In genomic region chr7:3696113-3696512, GRCh38 we compare ENCODE assay signal across 22 cellular contexts.
DNase-seq lines count a peak whose midpoint lies in the region; ATAC-seq, FAIRE-seq and TF ChIP-seq lines count a peak whose summit lies in the region.
"Had no signal": no experiment of that assay in that cellular context is flagged by ENCODE, and none has a peak within 500 bp of the region (broad histone marks: within the 10 kb centered on the region; RNA-seq: fewer than 3 reads in every experiment).

No MANE protein-coding gene starts in this region.

- H4K8ac ChIP-seq in H1 (ENCODE audit: extremely low read depth, insufficient read depth, low read length) = no peak overlapping the region

- no peak overlapping the region for H2BK12ac ChIP-seq in H1 (ENCODE audit: low read depth, low read length)

- H2AFZ ChIP-seq in HepG2 (ENCODE audit: low read length) (no peak overlapping the region), H1 (ENCODE audit: low read length) (no peak overlapping the region)
- H2AFZ ChIP-seq: GM23248 had no signal

- H3K4me3 Mint-ChIP-seq in activated T-helper 2 cell treated with anti-CD3 and anti-CD28 coated beads, Interferon-gamma antibody, Interleukin-2, Interleukin-4, amounts not matched to agents 10 μg/mL and 5 μg/mL and 100 μg/mL, durations not matched to agents 14 hours and 24 hours and 36 hours (ENCODE audit: low read depth) = no peak overlapping the region
- H3K4me3 Mint-ChIP-seq: CD14-positive monocyte; CD4-positive, alpha-beta T cell; CD8-positive, alpha-beta memory T cell; H9 had no signal

- FAIRE-seq in HepG2 (lab: Jason Lieb, UNC) (no peak), H1 (lab: Jason Lieb, UNC) (no peak)
- FAIRE-seq: D721Med, GM19239 had no signal

- TF ChIP-seq EP300 in HepG2 (IDR thresholded peaks at IDR 0.05; ENCODE audit: low read depth in 2 of 2, low read length in 2 of 2) (no peak), HepG2 (CRISPR knock-in tag; IDR thresholded peaks at IDR 0.05; ENCODE audit: borderline replicate concordance) (no peak), H1 (IDR thresholded peaks at IDR 0.05; ENCODE audit: borderline replicate concordance in 1 of 2, low read depth in 2 of 2, low read length in 2 of 2) (no peak)

- no peak overlapping the region for H4K5ac ChIP-seq in H1 (ENCODE audit: insufficient read length, low read depth, low read length)

- BruUV-seq in HepG2 (replicated peaks; lab: Mats Ljungman, UMichigan) (no TSS peak), A673 (replicated peaks; lab: Mats Ljungman, UMichigan) (no TSS peak)

- TF ChIP-seq CTCF in HepG2 (CRISPR knock-in tag; IDR thresholded peaks at IDR 0.05) (no peak), right lobe of liver (IDR thresholded peaks at IDR 0.05) (no peak), LNCaP clone FGC (IDR thresholded peaks at IDR 0.05; ENCODE audit: control insufficient read depth, extremely low read depth, insufficient read depth) (no peak), H1 (IDR thresholded peaks at IDR 0.05; ENCODE audit: control extremely low read depth in 1 of 3, insufficient read depth in 1 of 3, low read depth in 1 of 3, low read length in 3 of 3) (no peak), A673 (conservative IDR thresholded peaks at IDR 0.05; ENCODE audit: low read depth, low read length) (no peak)

- intact Hi-C loops in HepG2 (cut with micrococcal nuclease; ENCODE audit: unreplicated experiment) = no loop called here
- intact Hi-C loops in right lobe of liver (cut with DNase I) = no loop called here
- intact Hi-C loops in activated T-helper 2 cell treated with anti-CD3 and anti-CD28 coated beads, Interferon-gamma antibody, Interleukin-2, Interleukin-4, amounts not matched to agents 10 μg/mL and 5 μg/mL and 100 μg/mL, durations not matched to agents 14 hours and 24 hours and 36 hours (cut with micrococcal nuclease) = no loop called here
- intact Hi-C loops in A673 (cut with micrococcal nuclease; ENCODE audit: unreplicated experiment) = loop anchor here (5.0 kb wide), 1 partner anchor 201 kb away; no protein-coding TSS in a partner anchor

- H3K79me1 ChIP-seq in H1 (ENCODE audit: low read depth, low read length) = no peaks in the 10 kb centered on the region

- no peak overlapping the region for H4K91ac ChIP-seq in H1 (replicated peaks; ENCODE audit: insufficient read length, low read length)

- no peak overlapping the region for H3K18ac ChIP-seq in H1 (ENCODE audit: extremely low read depth, low read length)

- H3K56ac ChIP-seq in H1 (replicated peaks; ENCODE audit: insufficient read length, low read depth, low read length) = no peak overlapping the region

- H3K27ac ChIP-seq in HepG2 (ENCODE audit: extremely low read length, insufficient read depth, low read length) = no peak overlapping the region
- no peak overlapping the region for H3K27ac ChIP-seq in right lobe of liver
- no peak overlapping the region for H3K27ac ChIP-seq in H1 (ENCODE audit: low read depth, low read length)
- no peak overlapping the region for H3K27ac ChIP-seq in A673 (ENCODE audit: low read depth, low read length, poor library complexity, severe bottlenecking)
- H3K27ac ChIP-seq: BLaER1 treated with 17β-estradiol and CSF1 and Interleukin-3, amounts not matched to agents 10 nM and 100 nM; GM23248 had no signal

- no peaks in the 10 kb centered on the region for H3K79me2 ChIP-seq in HepG2 (ENCODE audit: insufficient read depth, low read length)
- H3K79me2 ChIP-seq in H1 (ENCODE audit: control insufficient read depth in 1 of 2, insufficient read depth in 2 of 2, low read length in 2 of 2) = no peaks in the 10 kb centered on the region

- H3K27me3 Mint-ChIP-seq in activated T-helper 2 cell treated with anti-CD3 and anti-CD28 coated beads, Interferon-gamma antibody, Interleukin-2, Interleukin-4, amounts not matched to agents 10 μg/mL and 5 μg/mL and 100 μg/mL, durations not matched to agents 14 hours and 24 hours and 36 hours (ENCODE audit: low read depth) = peaks cover 3% of the 10 kb centered on the region
- H3K27me3 Mint-ChIP-seq: CD4-positive, alpha-beta T cell had no signal

- H2BK15ac ChIP-seq in H1 (ENCODE audit: low read length) = no peak overlapping the region

- H2AK5ac ChIP-seq in H1 (ENCODE audit: low read depth, low read length) = peak overlapping the region; percentile 66; the same call in 1 of the 2 replicates

- H3K36me3 ChIP-seq in HepG2 (replicated peaks in 1 of 2; ENCODE audit: control insufficient read depth in 1 of 2, insufficient read depth in 2 of 2, low read length in 2 of 2) (no peaks in the 10 kb centered on the region), right lobe of liver (no peaks in the 10 kb centered on the region), H1 (ENCODE audit: control insufficient read depth in 2 of 4, insufficient read depth in 4 of 4, low read length in 3 of 4) (no peaks in the 10 kb centered on the region), A673 (ENCODE audit: insufficient read depth, low read length, poor library complexity, severe bottlenecking) (no peaks in the 10 kb centered on the region)
- H3K36me3 ChIP-seq: BE2C; BLaER1 treated with 17β-estradiol and CSF1 and Interleukin-3, amounts not matched to agents 10 nM and 100 nM had no signal

- H3K4me2 ChIP-seq in HepG2 (ENCODE audit: low read depth, low read length) (no peak overlapping the region), H1 (ENCODE audit: insufficient read depth in 1 of 2, low read depth in 2 of 2, low read length in 2 of 2) (no peak overlapping the region)
- H3K4me2 ChIP-seq: BLaER1 treated with 17β-estradiol and CSF1 and Interleukin-3, amounts not matched to agents 10 nM and 100 nM had no signal

- no peak overlapping the region for H3K23ac ChIP-seq in H1 (ENCODE audit: insufficient read length)

- H3K36me3 Mint-ChIP-seq in activated T-helper 2 cell treated with anti-CD3 and anti-CD28 coated beads, Interferon-gamma antibody, Interleukin-2, Interleukin-4, amounts not matched to agents 10 μg/mL and 5 μg/mL and 100 μg/mL, durations not matched to agents 14 hours and 24 hours and 36 hours (ENCODE audit: low read depth) = no peaks in the 10 kb centered on the region
- H3K36me3 Mint-ChIP-seq: CD14-positive monocyte; CD8-positive, alpha-beta memory T cell had no signal

- TF ChIP-seq RAD21 in HepG2 (CRISPR knock-in tag; IDR thresholded peaks at IDR 0.05) (no peak), H1 (IDR thresholded peaks at IDR 0.05 in 1 of 2, conservative IDR thresholded peaks at IDR 0.05 in 1 of 2; ENCODE audit: low read depth in 2 of 2, low read length in 2 of 2) (no peak)

- no peak overlapping the region for H3K14ac ChIP-seq in H1 (ENCODE audit: insufficient read length)

- no peak overlapping the region for H3K4me3 ChIP-seq in HepG2 (replicated peaks in 1 of 3; ENCODE audit: insufficient read depth in 1 of 3, low read depth in 2 of 3, low read length in 3 of 3)
- H3K4me3 ChIP-seq in right lobe of liver = no peak overlapping the region
- no peak overlapping the region for H3K4me3 ChIP-seq in LNCaP clone FGC (ENCODE audit: low read depth, low read length)
- no peak overlapping the region for H3K4me3 ChIP-seq in H1 (ENCODE audit: extremely low read depth in 1 of 4, insufficient read depth in 2 of 4, low read depth in 3 of 4, low read length in 4 of 4)
- no peak overlapping the region for H3K4me3 ChIP-seq in A673 (ENCODE audit: low read depth, low read length, poor library complexity, severe bottlenecking)
- H3K4me3 ChIP-seq: BLaER1 treated with 17β-estradiol and CSF1 and Interleukin-3, amounts not matched to agents 10 nM and 100 nM; GM12878; GM23248 had no signal

- no peak overlapping the region for H2BK120ac ChIP-seq in H1 (replicated peaks; ENCODE audit: low read depth, low read length)

- no peak for TF ChIP-seq POLR2A in HepG2 (IDR thresholded peaks at IDR 0.05; ENCODE audit: insufficient read depth in 1 of 2, low read depth in 2 of 2, low read length in 2 of 2)
- no peak for TF ChIP-seq POLR2A in right lobe of liver (IDR thresholded peaks at IDR 0.05)
- TF ChIP-seq POLR2A in H1 (IDR thresholded peaks at IDR 0.05; ENCODE audit: control extremely low read depth in 1 of 2, low read depth in 2 of 2, low read length in 2 of 2) = no peak

- POLR2A ChIA-PET in HepG2 (lab: Yijun Ruan, JAX) = no interaction called here
- POLR2A ChIA-PET in H1 (lab: Charles Lee; ENCODE audit: partially characterized antibody) = no interaction called here
- POLR2A ChIA-PET in A673 (lab: Charles Lee; ENCODE audit: low non-redundant PET) = no interaction called here

- CTCF ChIA-PET in HepG2 (lab: Yijun Ruan, JAX; ENCODE audit: low intra/inter-chr PET ratio, low total read pairs) (no interaction called here), H1 (lab: Charles Lee; ENCODE audit: partially characterized antibody) (interaction anchor here (0.7 to 1.7 kb wide), 9 partner anchors 11 to 396 kb away, joined by 3 to 5 read pairs (median 3); no protein-coding TSS in a partner anchor), A673 (lab: Charles Lee) (no interaction called here)

- ATAC-seq in HepG2 = no peak
- no peak for ATAC-seq in right lobe of liver
- ATAC-seq: GM12878, HCT116 had no signal

- no peaks in the 10 kb centered on the region for H3K9me3 Mint-ChIP-seq in activated T-helper 2 cell treated with anti-CD3 and anti-CD28 coated beads, Interferon-gamma antibody, Interleukin-2, Interleukin-4, amounts not matched to agents 10 μg/mL and 5 μg/mL and 100 μg/mL, durations not matched to agents 14 hours and 24 hours and 36 hours
- H3K9me3 Mint-ChIP-seq: CD4-positive, alpha-beta T cell; CD8-positive, alpha-beta memory T cell; H9 had no signal

- no peak for DNase-seq in HepG2 (ENCODE audit: low spot score)
- DNase-seq in right lobe of liver = no peak
- DNase-seq in LNCaP clone FGC (ENCODE audit: low read depth) = peak; percentile 50
- no peak for DNase-seq in H1 (ENCODE audit: low read depth in 1 of 2, low spot score in 2 of 2)
- no peak for DNase-seq in activated T-helper 2 cell treated with anti-CD3 and anti-CD28 coated beads, Interferon-gamma antibody, Interleukin-2, Interleukin-4, amounts not matched to agents 10 μg/mL and 5 μg/mL and 100 μg/mL, durations not matched to agents 14 hours and 24 hours and 36 hours (ENCODE audit: low spot score)
- no peak for DNase-seq in A673 (ENCODE audit: low spot score)
- DNase-seq: AML-193; BE2C; CD4-positive, alpha-beta T cell; CD8-positive, alpha-beta memory T cell; DMS 273 treated with DMSO at 0.1 percent for 48 hours; DMS79; EL; GDM1; GM23248; H9 had no signal

- peaks cover 8% of the 10 kb centered on the region; the same call in 1 of the 2 replicates for H3K4me1 ChIP-seq in HepG2 (ENCODE audit: insufficient read depth, low read length)
- no peaks in the 10 kb centered on the region for H3K4me1 ChIP-seq in right lobe of liver
- H3K4me1 ChIP-seq in H1 (replicated peaks in 1 of 4; ENCODE audit: control insufficient read depth in 3 of 4, insufficient read depth in 4 of 4, low read length in 3 of 4) = peaks cover 0 to 11% (median 3%) of the 10 kb centered on the region in 4 experiments; a peak in 4 of 7 replicates
- peaks cover 4% of the 10 kb centered on the region for H3K4me1 ChIP-seq in A673 (ENCODE audit: insufficient read depth, low read length, poor library complexity, severe bottlenecking)
- H3K4me1 ChIP-seq: BE2C had no signal

- 81% methylated on average over 4 of the region's 4 CpGs for WGBS in HepG2 (ENCODE audit: low lambda C conversion rate)
- WGBS in right lobe of liver (ENCODE audit: insufficient coverage, low coverage, low lambda C conversion rate, missing lambda C conversion rate) = 51% methylated on average over 4 of the region's 4 CpGs
- 92% methylated on average over 4 of the region's 4 CpGs; no CpG with 5 or more reads in 1 of the 2 experiments for WGBS in H1 (ENCODE audit: extremely low coverage in 1 of 2, insufficient coverage in 1 of 2, insufficient read length in 1 of 2, insufficient replicate concordance in 2 of 2, low coverage in 1 of 2, low lambda C conversion rate in 2 of 2, missing lambda C conversion rate in 1 of 2), 2 experiments

- H3K4me1 Mint-ChIP-seq in activated T-helper 2 cell treated with anti-CD3 and anti-CD28 coated beads, Interferon-gamma antibody, Interleukin-2, Interleukin-4, amounts not matched to agents 10 μg/mL and 5 μg/mL and 100 μg/mL, durations not matched to agents 14 hours and 24 hours and 36 hours (ENCODE audit: low read depth) = peaks cover 10% of the 10 kb centered on the region

- H2BK20ac ChIP-seq in H1 (ENCODE audit: low read length) = no peak overlapping the region

- in situ Hi-C loops in HepG2 (cut with HindIII; ENCODE audit: extremely low pct_ligation_motif_present, low pct_unique_long_range_greater_than_20kb) = no loop called here

- no peaks in the 10 kb centered on the region for H3K27me3 ChIP-seq in HepG2 (ENCODE audit: control insufficient read depth in 1 of 2, insufficient read depth in 2 of 2, low read length in 2 of 2)
- no peaks in the 10 kb centered on the region for H3K27me3 ChIP-seq in right lobe of liver
- no peaks in the 10 kb centered on the region for H3K27me3 ChIP-seq in H1 (replicated peaks in 1 of 4; ENCODE audit: control insufficient read depth in 3 of 4, extremely low read depth in 1 of 4, insufficient read depth in 3 of 4, low read length in 3 of 4)
- no peaks in the 10 kb centered on the region for H3K27me3 ChIP-seq in A673 (replicated peaks; ENCODE audit: insufficient read depth, low read depth, low read length, poor library complexity)
- H3K27me3 ChIP-seq: BE2C; BLaER1 treated with 17β-estradiol and CSF1 and Interleukin-3, amounts not matched to agents 10 nM and 100 nM had no signal

- H4K20me1 ChIP-seq in HepG2 (ENCODE audit: insufficient read depth, low read length) (no peaks in the 10 kb centered on the region), H1 (replicated peaks in 1 of 2; ENCODE audit: control insufficient read depth in 1 of 2, insufficient read depth in 2 of 2, low read length in 2 of 2) (no peaks in the 10 kb centered on the region)
- H4K20me1 ChIP-seq: BLaER1 treated with 17β-estradiol and CSF1 and Interleukin-3, amounts not matched to agents 10 nM and 100 nM had no signal

- H3K9ac ChIP-seq in HepG2 (ENCODE audit: insufficient read depth, low read depth, low read length) = no peak overlapping the region
- no peak overlapping the region for H3K9ac ChIP-seq in H1 (replicated peaks in 1 of 4; ENCODE audit: extremely low read depth in 1 of 4, low read depth in 3 of 4, low read length in 3 of 4)
- H3K9ac ChIP-seq: BLaER1 treated with 17β-estradiol and CSF1 and Interleukin-3, amounts not matched to agents 10 nM and 100 nM; GM23248 had no signal

- H2BK5ac ChIP-seq in H1 (ENCODE audit: low read depth, low read length) = no peak overlapping the region

- no peak overlapping the region for H3K4ac ChIP-seq in H1 (replicated peaks; ENCODE audit: insufficient read length, low read depth, low read length)

- H3K9me3 ChIP-seq in HepG2 (ENCODE audit: low read length) = no peaks in the 10 kb centered on the region
- no peaks in the 10 kb centered on the region for H3K9me3 ChIP-seq in right lobe of liver
- H3K9me3 ChIP-seq in H1 (ENCODE audit: insufficient read depth in 2 of 2, low read depth in 1 of 2, low read length in 1 of 2) = no peaks in the 10 kb centered on the region
- H3K9me3 ChIP-seq in A673 (ENCODE audit: low read depth, low read length, poor library complexity, severe bottlenecking) = no peaks in the 10 kb centered on the region
- H3K9me3 ChIP-seq: BE2C; BLaER1 treated with 17β-estradiol and CSF1 and Interleukin-3, amounts not matched to agents 10 nM and 100 nM had no signal

- no peaks in the 10 kb centered on the region for H3K23me2 ChIP-seq in H1 (ENCODE audit: low read depth, low read length)

- H3K27ac Mint-ChIP-seq in activated T-helper 2 cell treated with anti-CD3 and anti-CD28 coated beads, Interferon-gamma antibody, Interleukin-2, Interleukin-4, amounts not matched to agents 10 μg/mL and 5 μg/mL and 100 μg/mL, durations not matched to agents 14 hours and 24 hours and 36 hours = no peak overlapping the region
- H3K27ac Mint-ChIP-seq: CD14-positive monocyte, H9 had no signal
